1 cellular context compared by ENCODE assay signal in genomic region chr1:26233903-26234643, GRCh38.
TF ChIP-seq lines count a peak whose summit lies in the region.

Gene CEP85, plus strand, starts transcription at chr1:26234200. Its CDS starts 5,584 bp downstream, at chr1:26239784.

TF ChIP-seq in HepG2, 621 proteins besides CTCF, POLR2A, EP300 and RAD21 (continued from another document and continues in another):
- TF ChIP-seq ZNF407 (CRISPR knock-in tag; IDR thresholded peaks at IDR 0.05; ENCODE audit: not compliant biosample characterization): no peak
- peak; percentile 11; the same call in 1 of the 2 replicates for TF ChIP-seq ZNF225 (CRISPR knock-in tag; IDR thresholded peaks at IDR 0.05)
- 0 out of 2 replicates have a peak, but pooled peaks have one; percentile 16 for TF ChIP-seq ZNF446 (CRISPR knock-in tag; IDR thresholded peaks at IDR 0.05)
- no peak; the same call in 1 of the 2 replicates for TF ChIP-seq NR0B2 (CRISPR knock-in tag; IDR thresholded peaks at IDR 0.05)
- no peak for TF ChIP-seq PPARG (CRISPR knock-in tag; conservative IDR thresholded peaks at IDR 0.05)
- TF ChIP-seq DMAP1 (CRISPR knock-in tag; IDR thresholded peaks at IDR 0.05): peak; percentile 73; the same call in 1 of the 2 replicates
- TF ChIP-seq RXRA (CRISPR knock-in tag; IDR thresholded peaks at IDR 0.05): peak; percentile 56; the same call in 1 of the 2 replicates
- no peak for TF ChIP-seq USF2 (IDR thresholded peaks at IDR 0.05; ENCODE audit: low read depth, low read length)
- peak; percentile 36; the same call in 1 of the 2 replicates for TF ChIP-seq USF2 (CRISPR knock-in tag; IDR thresholded peaks at IDR 0.05; ENCODE audit: borderline replicate concordance)
- peak; percentile 79; the same call in 1 of the 2 replicates for TF ChIP-seq EED (CRISPR knock-in tag; IDR thresholded peaks at IDR 0.05)
- TF ChIP-seq FOXK1 (CRISPR knock-in tag; IDR thresholded peaks at IDR 0.05; ENCODE audit: borderline replicate concordance, low read depth): peak; percentile 23; the same call in 1 of the 2 replicates
- no peak for TF ChIP-seq ZBTB39 (CRISPR knock-in tag; IDR thresholded peaks at IDR 0.05)
- peak; percentile 37; the same call in 1 of the 2 replicates for TF ChIP-seq ZNF580 (CRISPR knock-in tag; IDR thresholded peaks at IDR 0.05; ENCODE audit: borderline replicate concordance, low read depth)
- TF ChIP-seq ZNF670 (CRISPR knock-in tag; IDR thresholded peaks at IDR 0.05; ENCODE audit: borderline replicate concordance): no peak
- TF ChIP-seq ZIK1 (CRISPR knock-in tag; IDR thresholded peaks at IDR 0.05; ENCODE audit: borderline replicate concordance, low read depth): no peak; the same call in 1 of the 2 replicates
- TF ChIP-seq TGIF2 (CRISPR knock-in tag; IDR thresholded peaks at IDR 0.05): peak; percentile 69; the same call in 1 of the 2 replicates
- TF ChIP-seq ZFP1 (CRISPR knock-in tag; IDR thresholded peaks at IDR 0.05): 0 out of 2 replicates have a peak, but pooled peaks have one; percentile 7
- no peak for TF ChIP-seq KLF12 (CRISPR knock-in tag; IDR thresholded peaks at IDR 0.05; ENCODE audit: borderline replicate concordance)
- TF ChIP-seq ZBTB43 (CRISPR knock-in tag; conservative IDR thresholded peaks at IDR 0.05): 0 out of 2 replicates have a peak, but pooled peaks have one; percentile 18
- TF ChIP-seq ZKSCAN8 (CRISPR knock-in tag; IDR thresholded peaks at IDR 0.05; ENCODE audit: borderline replicate concordance): no peak
- TF ChIP-seq ZBED4 (CRISPR knock-in tag; IDR thresholded peaks at IDR 0.05; ENCODE audit: borderline replicate concordance): peak; percentile 31; the same call in 1 of the 2 replicates
- no peak for TF ChIP-seq HHEX (CRISPR knock-in tag; IDR thresholded peaks at IDR 0.05)
- peak; percentile 87; the same call in 1 of the 2 replicates for TF ChIP-seq ZNF224 (CRISPR knock-in tag; IDR thresholded peaks at IDR 0.05)
- TF ChIP-seq NFYC (CRISPR knock-in tag; IDR thresholded peaks at IDR 0.05): peak; percentile 94
- no peak for TF ChIP-seq ETV5 (CRISPR knock-in tag; IDR thresholded peaks at IDR 0.05; ENCODE audit: borderline replicate concordance)
- TF ChIP-seq MTA1 (CRISPR knock-in tag; IDR thresholded peaks at IDR 0.05; ENCODE audit: borderline replicate concordance): peak; percentile 65; the same call in 1 of the 2 replicates
- no peak for TF ChIP-seq CHCHD3 (CRISPR knock-in tag; IDR thresholded peaks at IDR 0.05)
- no peak for TF ChIP-seq DNMT1 (CRISPR knock-in tag; IDR thresholded peaks at IDR 0.05)
- TF ChIP-seq ZNF772 (CRISPR knock-in tag; IDR thresholded peaks at IDR 0.05): no peak
- TF ChIP-seq ZNF3 (CRISPR knock-in tag; IDR thresholded peaks at IDR 0.05): no peak
- no peak for TF ChIP-seq NR2F1 (CRISPR knock-in tag; IDR thresholded peaks at IDR 0.05)
- TF ChIP-seq ZNF205 (CRISPR knock-in tag; IDR thresholded peaks at IDR 0.05): peak; percentile 14; the same call in 1 of the 2 replicates
- no peak for TF ChIP-seq ZNF644 (CRISPR knock-in tag; IDR thresholded peaks at IDR 0.05; ENCODE audit: low read depth)
- peak; percentile 76 for TF ChIP-seq ZFP91 (CRISPR knock-in tag; IDR thresholded peaks at IDR 0.05; ENCODE audit: borderline replicate concordance)
- TF ChIP-seq ZNF354B (CRISPR knock-in tag; IDR thresholded peaks at IDR 0.05): no peak
- TF ChIP-seq ZFP36 (IDR thresholded peaks at IDR 0.05; ENCODE audit: borderline replicate concordance, low read depth, low read length, partially characterized antibody): no peak
- TF ChIP-seq NR1H2 (CRISPR knock-in tag; IDR thresholded peaks at IDR 0.05; ENCODE audit: borderline replicate concordance, low read depth): no peak
- no peak for TF ChIP-seq ZNF143 (CRISPR knock-in tag; IDR thresholded peaks at IDR 0.05)
- TF ChIP-seq KAT8 (CRISPR knock-in tag; IDR thresholded peaks at IDR 0.05): peak; percentile 71
- TF ChIP-seq RARA (CRISPR knock-in tag; IDR thresholded peaks at IDR 0.05): peak; percentile 54
